13 cellular contexts compared by ENCODE assay signal in genomic region chr10:125820705-125821104, GRCh38. TPM values are rescaled to one million over a fixed set of nuclear protein-coding genes. Genes with fewer than 3 reads are reported as not detected.
DNase-seq lines count a peak whose midpoint lies in the region; ATAC-seq and TF ChIP-seq lines count a peak whose summit lies in the region.
"Had no signal": no experiment of that assay in that cellular context is flagged by ENCODE, and none has a peak within 500 bp of the region (broad histone marks: within the 10 kb centered on the region; RNA-seq: fewer than 3 reads in every experiment).

No MANE protein-coding gene starts in this region.

- no peak for TF ChIP-seq CTCF in nephron progenitor cell (IDR thresholded peaks at IDR 0.05)

- no peak for DNase-seq in activated T-cell treated with anti-CD3 and anti-CD28 coated beads, Interleukin-2, amount 50 U/mL, for 4 hours
- no peak for DNase-seq in activated T-cell treated with anti-CD3 and anti-CD28 coated beads, Interleukin-2, amount 50 U/mL, for 48 hours
- no peak for DNase-seq in nephron progenitor cell
- DNase-seq in activated CD4-positive, alpha-beta memory T cell treated with anti-CD3 and anti-CD28 coated beads for 36 hours = no peak
- no peak for DNase-seq in effector memory CD8-positive, alpha-beta T cell
- no peak for DNase-seq in activated effector memory CD4-positive, alpha-beta T cell treated with anti-CD3 and anti-CD28 coated beads, Interleukin-2, amount 50 U/mL, for 16 hours
- DNase-seq: cerebellar nuclear complex, NCI-H1436 treated with DMSO at 0.1 percent for 48 hours, Right ventricle myocardium superior, stomach had no signal

- POLR2A ChIA-PET in activated CD4-positive, alpha-beta memory T cell treated with anti-CD3 and anti-CD28 coated beads for 36 hours (lab: Charles Lee) = no interaction called here

- intact Hi-C loops in activated CD4-positive, alpha-beta memory T cell treated with anti-CD3 and anti-CD28 coated beads for 36 hours (cut with micrococcal nuclease) = no loop called here

- H3K27me3 Mint-ChIP-seq in activated T-cell treated with anti-CD3 and anti-CD28 coated beads, Interleukin-2, amount 50 U/mL, for 4 hours (ENCODE audit: low read depth) = no peaks in the 10 kb centered on the region
- H3K27me3 Mint-ChIP-seq in nephron progenitor cell (ENCODE audit: low read depth, poor library complexity) = no peaks in the 10 kb centered on the region
- no peaks in the 10 kb centered on the region for H3K27me3 Mint-ChIP-seq in activated CD4-positive, alpha-beta memory T cell treated with anti-CD3 and anti-CD28 coated beads for 36 hours
- H3K27me3 Mint-ChIP-seq in effector memory CD8-positive, alpha-beta T cell = no peaks in the 10 kb centered on the region

- no peak overlapping the region for H3K27ac Mint-ChIP-seq in nephron progenitor cell
- no peak overlapping the region for H3K27ac Mint-ChIP-seq in activated CD4-positive, alpha-beta memory T cell treated with anti-CD3 and anti-CD28 coated beads for 36 hours
- H3K27ac Mint-ChIP-seq in effector memory CD8-positive, alpha-beta T cell = no peak overlapping the region
- H3K27ac Mint-ChIP-seq: mesothelial cell of epicardium had no signal

- no peaks in the 10 kb centered on the region for H3K36me3 Mint-ChIP-seq in activated T-cell treated with anti-CD3 and anti-CD28 coated beads, Interleukin-2, amount 50 U/mL, for 4 hours (ENCODE audit: insufficient read depth)
- no peaks in the 10 kb centered on the region for H3K36me3 Mint-ChIP-seq in nephron progenitor cell (ENCODE audit: low read depth)
- H3K36me3 Mint-ChIP-seq in activated CD4-positive, alpha-beta memory T cell treated with anti-CD3 and anti-CD28 coated beads for 36 hours = peaks cover 2% of the 10 kb centered on the region
- H3K36me3 Mint-ChIP-seq in effector memory CD8-positive, alpha-beta T cell (ENCODE audit: insufficient read depth) = peaks cover 10% of the 10 kb centered on the region

- no peak for ATAC-seq in activated T-cell treated with anti-CD3 and anti-CD28 coated beads, Interleukin-2, amount 50 U/mL, for 4 hours
- ATAC-seq in GM21737 (IDR thresholded peaks at IDR 0.05; ENCODE audit: unreplicated experiment) (peak; percentile 46), HG03432 (IDR thresholded peaks at IDR 0.05; ENCODE audit: unreplicated experiment) (peak; percentile 52)
- no peak for ATAC-seq in effector memory CD8-positive, alpha-beta T cell (replicated peaks)

- no peaks in the 10 kb centered on the region for H3K9me3 Mint-ChIP-seq in activated T-cell treated with anti-CD3 and anti-CD28 coated beads, Interleukin-2, amount 50 U/mL, for 4 hours
- no peaks in the 10 kb centered on the region for H3K9me3 Mint-ChIP-seq in nephron progenitor cell
- H3K9me3 Mint-ChIP-seq in activated CD4-positive, alpha-beta memory T cell treated with anti-CD3 and anti-CD28 coated beads for 36 hours = no peaks in the 10 kb centered on the region
- H3K9me3 Mint-ChIP-seq in effector memory CD8-positive, alpha-beta T cell = no peaks in the 10 kb centered on the region
- H3K9me3 Mint-ChIP-seq: mesothelial cell of epicardium had no signal

- peak overlapping the region; percentile 52 for H3K4me3 Mint-ChIP-seq in activated T-cell treated with anti-CD3 and anti-CD28 coated beads, Interleukin-2, amount 50 U/mL, for 4 hours
- peak overlapping the region; percentile 72 for H3K4me3 Mint-ChIP-seq in nephron progenitor cell
- H3K4me3 Mint-ChIP-seq in activated CD4-positive, alpha-beta memory T cell treated with anti-CD3 and anti-CD28 coated beads for 36 hours = no peak overlapping the region
- no peak overlapping the region for H3K4me3 Mint-ChIP-seq in effector memory CD8-positive, alpha-beta T cell

- H3K4me1 Mint-ChIP-seq in activated T-cell treated with anti-CD3 and anti-CD28 coated beads, Interleukin-2, amount 50 U/mL, for 4 hours (ENCODE audit: low read depth) = peaks cover 16% of the 10 kb centered on the region
- H3K4me1 Mint-ChIP-seq in nephron progenitor cell = peaks cover 9% of the 10 kb centered on the region
- H3K4me1 Mint-ChIP-seq in activated CD4-positive, alpha-beta memory T cell treated with anti-CD3 and anti-CD28 coated beads for 36 hours (ENCODE audit: low read depth) = peaks cover 16% of the 10 kb centered on the region
- H3K4me1 Mint-ChIP-seq in effector memory CD8-positive, alpha-beta T cell (ENCODE audit: low read depth in 2 of 2) = peaks cover 7 to 17% of the 10 kb centered on the region in 2 donors

- CTCF ChIA-PET in activated CD4-positive, alpha-beta memory T cell treated with anti-CD3 and anti-CD28 coated beads for 36 hours (lab: Charles Lee) = no interaction called here

RNA-seq across cellular contexts. Expression of gene UROS, which starts 2.4 kb away (rescaled TPM):
- total RNA-seq in activated T-cell treated with anti-CD3 and anti-CD28 coated beads, Interleukin-2, amount 50 U/mL, for 4 hours = 10 to 100 TPM; 28.0 to 35.1 (median 32.8) TPM
- 10 to 100 TPM; 35.0 to 38.3 TPM for total RNA-seq in activated CD4-positive, alpha-beta memory T cell treated with anti-CD3 and anti-CD28 coated beads for 36 hours

RNA-seq across cellular contexts. Expression of gene BCCIP, which starts 2.6 kb away (rescaled TPM):
- 100 to 1,000 TPM; 159 to 175 (median 166) TPM for total RNA-seq in activated T-cell treated with anti-CD3 and anti-CD28 coated beads, Interleukin-2, amount 50 U/mL, for 4 hours
- total RNA-seq in activated CD4-positive, alpha-beta memory T cell treated with anti-CD3 and anti-CD28 coated beads for 36 hours = 100 to 1,000 TPM in 1 of 2 experiments, 10 to 100 TPM in 1; 96.3 to 100 TPM

RNA-seq across cellular contexts. Expression of gene MMP21, which starts 45.1 kb away (rescaled TPM):
- total RNA-seq in activated T-cell treated with anti-CD3 and anti-CD28 coated beads, Interleukin-2, amount 50 U/mL, for 4 hours = not detected
- total RNA-seq in activated CD4-positive, alpha-beta memory T cell treated with anti-CD3 and anti-CD28 coated beads for 36 hours = not detected
- total RNA-seq: Right ventricle myocardium superior had no signal

Comparison
In these comparisons a context has a peak if more than half of its experiments do, and no peak if none do; other contexts are left out.
1. ATAC-seq: peak in GM21737 (single experiment) and HG03432 (single experiment); none in activated T-cell treated with anti-CD3 and anti-CD28 coated beads, Interleukin-2, amount 50 U/mL, for 4 hours (0 of 2) and effector memory CD8-positive, alpha-beta T cell (single experiment).
2. H3K4me3 Mint-ChIP-seq: peak in activated T-cell treated with anti-CD3 and anti-CD28 coated beads, Interleukin-2, amount 50 U/mL, for 4 hours (single experiment) and nephron progenitor cell (single experiment); none in activated CD4-positive, alpha-beta memory T cell treated with anti-CD3 and anti-CD28 coated beads for 36 hours (single experiment) and effector memory CD8-positive, alpha-beta T cell (0 of 2).